ENCODE assay signal across 12 cellular contexts in genomic region chr5:156942064-156942463, GRCh38. TPM values are rescaled to one million over a fixed set of nuclear protein-coding genes. Genes with fewer than 3 reads are reported as not detected.
DNase-seq lines count a peak whose midpoint lies in the region; ATAC-seq and TF ChIP-seq lines count a peak whose summit lies in the region.
"Had no signal": no experiment of that assay in that cellular context is flagged by ENCODE, and none has a peak within 500 bp of the region (broad histone marks: within the 10 kb centered on the region; RNA-seq: fewer than 3 reads in every experiment).

No MANE protein-coding gene starts in this region.

- intact Hi-C loops in Calu3 (cut with micrococcal nuclease; ENCODE audit: unreplicated experiment): no loop called here
- intact Hi-C loops in uterus (cut with DNase I; ENCODE audit: low total_unique reads): no loop called here

- H3K9me3 Mint-ChIP-seq in Calu3 (ENCODE audit: low read depth, unreplicated experiment) (peaks cover 9% of the 10 kb centered on the region), WTC11 (peaks cover 31% of the 10 kb centered on the region)

- TF ChIP-seq POLR2A in suprapubic skin (IDR thresholded peaks at IDR 0.05) (no peak), uterus (IDR thresholded peaks at IDR 0.05) (no peak)

- H3K4me1 Mint-ChIP-seq in Calu3 (ENCODE audit: low read depth, unreplicated experiment): peaks cover 16% of the 10 kb centered on the region
- peaks cover 20% of the 10 kb centered on the region for H3K4me1 Mint-ChIP-seq in WTC11

- no peak for TF ChIP-seq EP300 in suprapubic skin (IDR thresholded peaks at IDR 0.05)

- ATAC-seq in GM19328 (IDR thresholded peaks at IDR 0.05; ENCODE audit: unreplicated experiment) (peak; percentile 87), HG02943 (IDR thresholded peaks at IDR 0.05; ENCODE audit: low read depth, unreplicated experiment) (peak; percentile 97), WTC11 (peak; percentile 72; the same call in 1 of the 2 replicates)

- no peak overlapping the region for H3K4me3 Mint-ChIP-seq in Calu3 (ENCODE audit: low read depth, unreplicated experiment)
- H3K4me3 Mint-ChIP-seq in WTC11: no peak overlapping the region

- no peak overlapping the region for H3K27ac ChIP-seq in suprapubic skin
- no peak overlapping the region for H3K27ac ChIP-seq in uterus
- H3K27ac ChIP-seq: BLaER1 treated with 17β-estradiol and CSF1 and Interleukin-3, amounts not matched to agents 10 nM and 100 nM; esophagus squamous epithelium; Peyer's patch had no signal

- no peaks in the 10 kb centered on the region for H3K4me1 ChIP-seq in suprapubic skin
- H3K4me1 ChIP-seq in uterus: no peaks in the 10 kb centered on the region
- H3K4me1 ChIP-seq: BLaER1 treated with 17β-estradiol and CSF1 and Interleukin-3, amounts not matched to agents 10 nM and 100 nM; esophagus squamous epithelium; Peyer's patch had no signal

- H3K36me3 Mint-ChIP-seq in Calu3 (ENCODE audit: insufficient read depth, unreplicated experiment) (no peaks in the 10 kb centered on the region), WTC11 (peaks cover 25% of the 10 kb centered on the region)

- DNase-seq in Calu3: peak; percentile 11
- no peak for DNase-seq in WTC11 (ENCODE audit: low spot score)
- DNase-seq in suprapubic skin (ENCODE audit: low spot score in 2 of 2): no peak
- DNase-seq in uterus: no peak
- DNase-seq in NCI-H1105 treated with DMSO at 0.1 percent for 48 hours (lab: John Stamatoyannopoulos, UW): no peak
- DNase-seq in NCI-H1694 (lab: John Stamatoyannopoulos, UW): no peak
- DNase-seq: activated T-cell treated with anti-CD3 and anti-CD28 coated beads for 4 hours, esophagus squamous epithelium, Peyer's patch had no signal

- no peaks in the 10 kb centered on the region for H3K9me3 ChIP-seq in suprapubic skin
- H3K9me3 ChIP-seq in uterus: no peaks in the 10 kb centered on the region
- H3K9me3 ChIP-seq: esophagus squamous epithelium, Peyer's patch had no signal

- no TSS peak for BruUV-seq in Calu3 (replicated peaks; lab: Mats Ljungman, UMichigan)

- H3K4me3 ChIP-seq in suprapubic skin (no peak overlapping the region), uterus (no peak overlapping the region)
- H3K4me3 ChIP-seq: BLaER1 treated with 17β-estradiol and CSF1 and Interleukin-3, amounts not matched to agents 10 nM and 100 nM; esophagus squamous epithelium; Peyer's patch had no signal

- H3K27me3 ChIP-seq in suprapubic skin (no peaks in the 10 kb centered on the region), uterus (no peaks in the 10 kb centered on the region)
- H3K27me3 ChIP-seq: BLaER1 treated with 17β-estradiol and CSF1 and Interleukin-3, amounts not matched to agents 10 nM and 100 nM; esophagus squamous epithelium; Peyer's patch had no signal

- CTCF ChIA-PET in Calu3 (lab: Charles Lee): interaction anchor here (0.8 kb wide), 1 partner anchor 11 kb away, joined by 6 read pairs; no protein-coding TSS in a partner anchor
- CTCF ChIA-PET in WTC11 (lab: Charles Lee): interaction anchor here (1.0 kb wide), 1 partner anchor 190 kb away, joined by 3 read pairs; no protein-coding TSS in a partner anchor

- 69% methylated on average over 2 of the region's 2 CpGs for WGBS in suprapubic skin

- TF ChIP-seq CTCF in Calu3 (IDR thresholded peaks at IDR 0.05; ENCODE audit: unreplicated experiment) (no peak), WTC11 (IDR thresholded peaks at IDR 0.05) (no peak), suprapubic skin (IDR thresholded peaks at IDR 0.05) (no peak), uterus (IDR thresholded peaks at IDR 0.05) (no peak)

- H3K36me3 ChIP-seq in suprapubic skin: no peaks in the 10 kb centered on the region
- H3K36me3 ChIP-seq in uterus: no peaks in the 10 kb centered on the region
- H3K36me3 ChIP-seq: BLaER1 treated with 17β-estradiol and CSF1 and Interleukin-3, amounts not matched to agents 10 nM and 100 nM; esophagus squamous epithelium; Peyer's patch had no signal

- H3K27ac Mint-ChIP-seq in Calu3 (ENCODE audit: unreplicated experiment) (no peak overlapping the region), WTC11 (peak overlapping the region; percentile 39; the same call in 1 of the 2 replicates)

- H3K27me3 Mint-ChIP-seq in Calu3 (ENCODE audit: unreplicated experiment): no peaks in the 10 kb centered on the region
- peaks cover 8% of the 10 kb centered on the region for H3K27me3 Mint-ChIP-seq in WTC11 (ENCODE audit: low read depth)

- POLR2A ChIA-PET in WTC11 (lab: Charles Lee): no interaction called here

TF ChIP-seq in WTC11, 78 proteins besides CTCF, POLR2A, EP300 and RAD21 (continues in another document):
- no peak for TF ChIP-seq MYBL2 (CRISPR knock-in tag; IDR thresholded peaks at IDR 0.05)
- no peak for TF ChIP-seq GTF2I (CRISPR knock-in tag; conservative IDR thresholded peaks at IDR 0.05)
- TF ChIP-seq, protein P1, sequence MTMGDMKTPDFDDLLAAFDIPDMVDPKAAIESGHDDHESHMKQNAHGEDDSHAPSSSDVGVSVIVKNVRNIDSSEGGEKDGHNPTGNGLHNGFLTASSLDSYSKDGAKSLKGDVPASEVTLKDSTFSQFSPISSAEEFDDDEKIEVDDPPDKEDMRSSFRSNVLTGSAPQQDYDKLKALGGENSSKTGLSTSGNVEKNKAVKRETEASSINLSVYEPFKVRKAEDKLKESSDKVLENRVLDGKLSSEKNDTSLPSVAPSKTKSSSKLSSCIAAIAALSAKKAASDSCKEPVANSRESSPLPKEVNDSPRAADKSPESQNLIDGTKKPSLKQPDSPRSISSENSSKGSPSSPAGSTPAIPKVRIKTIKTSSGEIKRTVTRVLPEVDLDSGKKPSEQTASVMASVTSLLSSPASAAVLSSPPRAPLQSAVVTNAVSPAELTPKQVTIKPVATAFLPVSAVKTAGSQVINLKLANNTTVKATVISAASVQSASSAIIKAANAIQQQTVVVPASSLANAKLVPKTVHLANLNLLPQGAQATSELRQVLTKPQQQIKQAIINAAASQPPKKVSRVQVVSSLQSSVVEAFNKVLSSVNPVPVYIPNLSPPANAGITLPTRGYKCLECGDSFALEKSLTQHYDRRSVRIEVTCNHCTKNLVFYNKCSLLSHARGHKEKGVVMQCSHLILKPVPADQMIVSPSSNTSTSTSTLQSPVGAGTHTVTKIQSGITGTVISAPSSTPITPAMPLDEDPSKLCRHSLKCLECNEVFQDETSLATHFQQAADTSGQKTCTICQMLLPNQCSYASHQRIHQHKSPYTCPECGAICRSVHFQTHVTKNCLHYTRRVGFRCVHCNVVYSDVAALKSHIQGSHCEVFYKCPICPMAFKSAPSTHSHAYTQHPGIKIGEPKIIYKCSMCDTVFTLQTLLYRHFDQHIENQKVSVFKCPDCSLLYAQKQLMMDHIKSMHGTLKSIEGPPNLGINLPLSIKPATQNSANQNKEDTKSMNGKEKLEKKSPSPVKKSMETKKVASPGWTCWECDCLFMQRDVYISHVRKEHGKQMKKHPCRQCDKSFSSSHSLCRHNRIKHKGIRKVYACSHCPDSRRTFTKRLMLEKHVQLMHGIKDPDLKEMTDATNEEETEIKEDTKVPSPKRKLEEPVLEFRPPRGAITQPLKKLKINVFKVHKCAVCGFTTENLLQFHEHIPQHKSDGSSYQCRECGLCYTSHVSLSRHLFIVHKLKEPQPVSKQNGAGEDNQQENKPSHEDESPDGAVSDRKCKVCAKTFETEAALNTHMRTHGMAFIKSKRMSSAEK (CRISPR knock-in tag; IDR thresholded peaks at IDR 0.05; ENCODE audit: borderline replicate concordance): no peak
- no peak for TF ChIP-seq ELF4 (CRISPR knock-in tag; IDR thresholded peaks at IDR 0.05; ENCODE audit: low read depth)
- TF ChIP-seq, protein P2, sequence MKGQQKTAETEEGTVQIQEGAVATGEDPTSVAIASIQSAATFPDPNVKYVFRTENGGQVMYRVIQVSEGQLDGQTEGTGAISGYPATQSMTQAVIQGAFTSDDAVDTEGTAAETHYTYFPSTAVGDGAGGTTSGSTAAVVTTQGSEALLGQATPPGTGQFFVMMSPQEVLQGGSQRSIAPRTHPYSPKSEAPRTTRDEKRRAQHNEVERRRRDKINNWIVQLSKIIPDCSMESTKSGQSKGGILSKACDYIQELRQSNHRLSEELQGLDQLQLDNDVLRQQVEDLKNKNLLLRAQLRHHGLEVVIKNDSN (CRISPR knock-in tag; IDR thresholded peaks at IDR 0.05): no peak
- no peak for TF ChIP-seq NR2C2 (CRISPR knock-in tag; IDR thresholded peaks at IDR 0.05)
- no peak for TF ChIP-seq ZNF263 (CRISPR knock-in tag; IDR thresholded peaks at IDR 0.05; ENCODE audit: low read depth)
- TF ChIP-seq, protein P3, sequence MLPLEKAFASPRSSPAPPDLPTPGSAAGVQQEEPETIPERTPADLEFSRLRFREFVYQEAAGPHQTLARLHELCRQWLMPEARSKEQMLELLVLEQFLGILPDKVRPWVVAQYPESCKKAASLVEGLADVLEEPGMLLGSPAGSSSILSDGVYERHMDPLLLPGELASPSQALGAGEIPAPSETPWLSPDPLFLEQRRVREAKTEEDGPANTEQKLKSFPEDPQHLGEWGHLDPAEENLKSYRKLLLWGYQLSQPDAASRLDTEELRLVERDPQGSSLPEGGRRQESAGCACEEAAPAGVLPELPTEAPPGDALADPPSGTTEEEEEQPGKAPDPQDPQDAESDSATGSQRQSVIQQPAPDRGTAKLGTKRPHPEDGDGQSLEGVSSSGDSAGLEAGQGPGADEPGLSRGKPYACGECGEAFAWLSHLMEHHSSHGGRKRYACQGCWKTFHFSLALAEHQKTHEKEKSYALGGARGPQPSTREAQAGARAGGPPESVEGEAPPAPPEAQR (CRISPR knock-in tag; IDR thresholded peaks at IDR 0.05): no peak
- TF ChIP-seq AR (CRISPR knock-in tag; IDR thresholded peaks at IDR 0.05): no peak

RNA-seq across cellular contexts. Expression of gene TIMD4, which starts 21.0 kb away (rescaled TPM):
- total RNA-seq in Calu3 (2022): not detected in 2 replicates
- 0.13 TPM in 1 of 3 replicates, not detected in the others for total RNA-seq in WTC11 (2021)
- under 1 TPM in 1 of 4 donors, not detected in 3; 0.76 TPM for total RNA-seq in suprapubic skin
- total RNA-seq in uterus: 1 to 10 TPM in 1 of 4 donors, not detected in 3; 1.0 TPM
- total RNA-seq: esophagus squamous epithelium had no signal
